ENCODE assay signal across 10 cellular contexts in genomic region chr19:11265785-11266236, GRCh38. TPM values are rescaled to one million over a fixed set of nuclear protein-coding genes. Genes with fewer than 3 reads are reported as not detected.
DNase-seq lines count a peak whose midpoint lies in the region; ATAC-seq and TF ChIP-seq lines count a peak whose summit lies in the region.
"Had no signal": no experiment of that assay in that cellular context is flagged by ENCODE, and none has a peak within 500 bp of the region (broad histone marks: within the 10 kb centered on the region; RNA-seq: fewer than 3 reads in every experiment).

No MANE protein-coding gene starts in this region.

- no peaks in the 10 kb centered on the region for H3K9me3 Mint-ChIP-seq in T-helper 2 cell treated with Interferon-gamma antibody and Interleukin-4, amounts not matched to agents 5 μg/mL and 100 μg/mL, for 36 hours

- H3K27me3 ChIP-seq in transverse colon = no peaks in the 10 kb centered on the region

- H3K9me3 ChIP-seq in transverse colon = no peaks in the 10 kb centered on the region

- H3K4me3 Mint-ChIP-seq in T-helper 2 cell treated with Interferon-gamma antibody and Interleukin-4, amounts not matched to agents 5 μg/mL and 100 μg/mL, for 36 hours = no peak overlapping the region

- no peaks in the 10 kb centered on the region for H3K36me3 Mint-ChIP-seq in T-helper 2 cell treated with Interferon-gamma antibody and Interleukin-4, amounts not matched to agents 5 μg/mL and 100 μg/mL, for 36 hours (ENCODE audit: low read depth)

- H3K4me3 ChIP-seq in transverse colon = no peak overlapping the region

- CTCF ChIA-PET in RWPE1 (lab: Yijun Ruan, JAX) = interaction anchor here (0.6 kb wide), 1 partner anchor 394 kb away, joined by 3 read pairs; no protein-coding TSS in a partner anchor

- H3K27ac ChIP-seq in RWPE1 = peak overlapping the region; percentile 95
- H3K27ac ChIP-seq in transverse colon = peak overlapping the region; percentile 82 to 91 (median 86)

- H3K4me1 ChIP-seq in transverse colon = peaks cover 7 to 49% (median 39%) of the 10 kb centered on the region in 4 donors

- intact Hi-C loops in transverse colon (cut with DNase I; ENCODE audit: low total_unique reads) = no loop called here

- no peak overlapping the region for H3K27ac Mint-ChIP-seq in T-helper 2 cell treated with Interferon-gamma antibody and Interleukin-4, amounts not matched to agents 5 μg/mL and 100 μg/mL, for 36 hours

- in situ Hi-C loops in transverse colon (cut with MboI; ENCODE audit: low pct_ligation_motif_present in 1 of 4, low pct_unique_long_range_greater_than_20kb in 1 of 4, low sequenced_read_pairs in 3 of 4) = no loop called here

- peak; percentile 47 for DNase-seq in SIG-M5 treated with dmso at 0.1 percent for 504 hours (lab: John Stamatoyannopoulos, UW; ENCODE audit: unreplicated experiment)
- no peak for DNase-seq in SIG-M5 (lab: John Stamatoyannopoulos, UW)
- DNase-seq in RWPE1 (ENCODE audit: low spot score) = peak; percentile 90
- peak; percentile 46 for DNase-seq in kidney tubule cell (ENCODE audit: low spot score)
- peak; percentile 95 for DNase-seq in transverse colon
- no peak for DNase-seq in T-helper 2 cell treated with Interferon-gamma antibody and Interleukin-4, amounts not matched to agents 5 μg/mL and 100 μg/mL, for 36 hours (ENCODE audit: low spot score)
- DNase-seq in activated gamma-delta T cell treated with Interleukin-2 at 50 U/mL for 16 hours = no peak
- DNase-seq: activated effector memory CD4-positive, alpha-beta T cell treated with Interleukin-2 at 50 U/mL for 16 hours; retina had no signal

- 46% methylated on average over 11 of the region's 11 CpGs; no CpG with 5 or more reads in 1 of the 2 donors for WGBS in transverse colon (ENCODE audit: low coverage in 1 of 2), 2 donors

- ATAC-seq in GM18861 (IDR thresholded peaks at IDR 0.05; ENCODE audit: unreplicated experiment) = no peak

- TF ChIP-seq POLR2A in transverse colon (IDR thresholded peaks at IDR 0.05) = peak; percentile 73

- peak; percentile 72 for TF ChIP-seq EP300 in transverse colon (IDR thresholded peaks at IDR 0.05; ENCODE audit: low read depth)

- no peaks in the 10 kb centered on the region for H3K4me1 Mint-ChIP-seq in T-helper 2 cell treated with Interferon-gamma antibody and Interleukin-4, amounts not matched to agents 5 μg/mL and 100 μg/mL, for 36 hours (ENCODE audit: low read depth)

- no peaks in the 10 kb centered on the region for H3K36me3 ChIP-seq in transverse colon

- POLR2A ChIA-PET in RWPE1 (lab: Yijun Ruan, JAX; ENCODE audit: low non-redundant PET) = interaction anchor here (0.6 kb wide), 1 partner anchor 67 kb away, joined by 4 read pairs; no protein-coding TSS in a partner anchor

- H3K27me3 Mint-ChIP-seq in T-helper 2 cell treated with Interferon-gamma antibody and Interleukin-4, amounts not matched to agents 5 μg/mL and 100 μg/mL, for 36 hours (ENCODE audit: low read depth) = peaks cover 79% of the 10 kb centered on the region

- TF ChIP-seq CTCF in RWPE1 (conservative IDR thresholded peaks at IDR 0.05; ENCODE audit: low read depth) (no peak), transverse colon (IDR thresholded peaks at IDR 0.05) (no peak)

RNA-seq across cellular contexts. Expression of gene DOCK6, which starts 3.5 kb away (rescaled TPM):
- total RNA-seq in transverse colon = 100 to 1,000 TPM in 1 of 4 donors, 10 to 100 TPM in 3; 66.4 to 268 (median 78.4) TPM

RNA-seq across cellular contexts. Expression of gene ANGPTL8, which starts 26.4 kb away (rescaled TPM):
- total RNA-seq in transverse colon = not detected

RNA-seq across cellular contexts. Expression of gene TSPAN16, which starts 30.1 kb away (rescaled TPM):
- total RNA-seq in transverse colon = not detected

Comparison
In these comparisons a context has a peak if more than half of its experiments do, and no peak if none do; other contexts are left out.
1. DNase-seq: peak in SIG-M5 treated with dmso at 0.1 percent for 504 hours (single experiment), RWPE1 (single experiment), kidney tubule cell (single experiment) and transverse colon (single experiment); none in SIG-M5 (single experiment), T-helper 2 cell treated with Interferon-gamma antibody and Interleukin-4, amounts not matched to agents 5 μg/mL and 100 μg/mL, for 36 hours (single experiment) and activated gamma-delta T cell treated with Interleukin-2 at 50 U/mL for 16 hours (single experiment).